In the genomic region with DNA sequence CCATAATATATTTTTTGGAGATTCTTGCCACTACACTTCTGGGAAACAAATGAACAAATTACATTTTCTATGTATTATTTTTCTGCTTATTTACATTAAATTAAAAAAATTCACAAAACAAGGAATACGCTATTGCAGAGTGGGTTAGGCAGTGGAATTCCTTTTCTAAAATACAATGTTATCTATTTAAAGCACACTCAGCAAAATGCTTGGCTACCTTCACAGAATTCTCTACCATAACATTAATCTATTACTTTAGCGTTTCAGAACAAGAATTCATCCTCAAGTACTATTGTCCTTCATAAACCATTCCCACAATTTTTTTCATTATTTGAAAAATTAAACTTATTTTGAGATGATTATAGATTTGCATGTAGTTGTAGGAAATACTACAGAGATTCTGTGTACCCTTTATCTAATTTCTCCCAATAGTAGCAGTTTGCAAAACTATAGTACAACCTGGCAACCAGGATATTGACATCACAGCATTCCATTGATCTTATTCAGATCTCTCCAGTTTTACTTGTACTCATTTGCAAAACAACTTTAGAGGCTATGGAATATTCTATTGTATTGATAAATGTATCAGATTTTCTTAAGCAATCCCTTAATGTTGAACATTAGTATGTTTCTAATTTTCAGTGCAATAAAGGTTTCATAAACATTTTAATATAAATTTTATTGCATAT, we compare ENCODE assay signal across 23 cellular contexts.
"Had no signal": no experiment of that assay in that cellular context is flagged by ENCODE, and none has a peak within 500 bp of the region (broad histone marks: within the 10 kb centered on the region; RNA-seq: fewer than 3 reads in every experiment).

No MANE protein-coding gene starts in this region.

- ATAC-seq: heart right ventricle; left cardiac atrium; lower lobe of right lung; natural killer cell treated with Interleukin-12 subunit alpha and Interleukin-12 subunit beta and Interleukin-15 and Interleukin-18, amount 100 ng/mL, for 72 hours; pancreas; sciatic nerve; stimulated activated memory B cell treated with anti-CD40 and anti-IgM and Interleukin-4, amounts not matched to agents 10 μg/mL and 1 μg/mL and 100 μg/mL, for 72 hours had no signal

- H3K9me3 ChIP-seq: colonic mucosa, heart right ventricle, left ventricle myocardium inferior, lower lobe of right lung, pancreas, spleen, tibial artery, upper lobe of left lung, uterus had no signal

- H3K36me3 ChIP-seq: colonic mucosa, heart right ventricle, left ventricle myocardium inferior, lower lobe of right lung, neural progenitor cell, pancreas, spleen, tibial artery, upper lobe of left lung, uterus had no signal

- H3K4me1 ChIP-seq: colonic mucosa, left ventricle myocardium inferior, lower lobe of right lung, neural progenitor cell, pancreas, tibial artery, upper lobe of left lung, uterus had no signal

- DNase-seq: colonic mucosa; dermis blood vessel endothelial cell; erythroblast; heart right ventricle; hypothalamus; islet precursor cell; left cardiac atrium; left ventricle myocardium inferior; lower lobe of right lung; midbrain; occipital lobe; pancreas; spleen; stimulated activated CD4-positive, alpha-beta T cell treated with anti-CD3 and anti-CD28 coated beads, Interleukin-15, amount 100 ng/mL, for 24 hours; stimulated activated CD4-positive, alpha-beta T cell treated with anti-CD3 and anti-CD28 coated beads, Interleukin-1b, Interleukin-23, amount 100 ng/mL, for 48 hours; stimulated activated CD4-positive, alpha-beta T cell treated with anti-CD3 and anti-CD28 coated beads, Interleukin-4, amount 100 ng/mL, for 24 hours; tibial artery; upper lobe of left lung; uterus had no signal

- H3K9ac ChIP-seq: neural progenitor cell had no signal

- H3K27ac ChIP-seq: colonic mucosa, heart right ventricle, left ventricle myocardium inferior, lower lobe of right lung, neural progenitor cell, pancreas, spleen, tibial artery, upper lobe of left lung, uterus had no signal

- H2AFZ ChIP-seq: neural progenitor cell had no signal

- H3K4me2 ChIP-seq: neural progenitor cell had no signal

- H3K4me3 ChIP-seq: colonic mucosa, heart right ventricle, left ventricle myocardium inferior, lower lobe of right lung, neural progenitor cell, pancreas, spleen, tibial artery, upper lobe of left lung, uterus had no signal

- H3K27me3 ChIP-seq: colonic mucosa, heart right ventricle, neural progenitor cell, pancreas, spleen, tibial artery, upper lobe of left lung, uterus had no signal
